1 cellular context compared by ENCODE assay signal in genomic region chr19:55549500-55550320, GRCh38.
TF ChIP-seq lines count a peak whose summit lies in the region.

No MANE protein-coding gene starts in this region.

TF ChIP-seq in HepG2, 621 proteins besides CTCF, POLR2A, EP300 and RAD21 (continues in another document):
- TF ChIP-seq ZNF792 (CRISPR knock-in tag; IDR thresholded peaks at IDR 0.05): peak; percentile 15; the same call in 1 of the 2 replicates
- TF ChIP-seq CREB1 (IDR thresholded peaks at IDR 0.05): peak; percentile 11; the same call in 1 of the 2 replicates
- no peak for TF ChIP-seq CREB1 (CRISPR knock-in tag; IDR thresholded peaks at IDR 0.05)
- TF ChIP-seq RBFOX2 (IDR thresholded peaks at IDR 0.05; ENCODE audit: low read depth, low read length): peak; percentile 65
- TF ChIP-seq HIC2 (CRISPR knock-in tag; IDR thresholded peaks at IDR 0.05; ENCODE audit: low read depth): no peak
- no peak for TF ChIP-seq ZNF556 (CRISPR knock-in tag; IDR thresholded peaks at IDR 0.05; ENCODE audit: borderline replicate concordance)
- no peak for TF ChIP-seq SOX13 (IDR thresholded peaks at IDR 0.05)
- TF ChIP-seq SOX13 (CRISPR knock-in tag; conservative IDR thresholded peaks at IDR 0.05 in 1 of 2, IDR thresholded peaks at IDR 0.05 in 1 of 2): peak in 1 of 2 experiments; percentile 56; a peak in 2 of 4 replicates
- TF ChIP-seq SOX5 (CRISPR knock-in tag; IDR thresholded peaks at IDR 0.05; ENCODE audit: borderline replicate concordance): peak; percentile 47; the same call in 1 of the 2 replicates
- no peak for TF ChIP-seq ZNF317 (CRISPR knock-in tag; IDR thresholded peaks at IDR 0.05)
- TF ChIP-seq TBX3 (IDR thresholded peaks at IDR 0.05; ENCODE audit: borderline replicate concordance): no peak
- TF ChIP-seq GRHL1 (CRISPR knock-in tag; conservative IDR thresholded peaks at IDR 0.05): no peak
- no peak for TF ChIP-seq ZNF205 (CRISPR knock-in tag; IDR thresholded peaks at IDR 0.05)
- peak in 1 of 2 experiments; percentile 55; a peak in 3 of 4 replicates for TF ChIP-seq NR2F1 (CRISPR knock-in tag; IDR thresholded peaks at IDR 0.05)
- TF ChIP-seq KMT2B (CRISPR knock-in tag; IDR thresholded peaks at IDR 0.05): no peak
- TF ChIP-seq GTF3A (CRISPR knock-in tag; conservative IDR thresholded peaks at IDR 0.05): no peak
- no peak for TF ChIP-seq ZNF570 (CRISPR knock-in tag; IDR thresholded peaks at IDR 0.05; ENCODE audit: borderline replicate concordance)
- TF ChIP-seq PAF1 (CRISPR knock-in tag; IDR thresholded peaks at IDR 0.05): no peak
- no peak for TF ChIP-seq ZFP36 (IDR thresholded peaks at IDR 0.05; ENCODE audit: borderline replicate concordance, low read depth, low read length, partially characterized antibody)
- TF ChIP-seq JUNB (CRISPR knock-in tag; IDR thresholded peaks at IDR 0.05; ENCODE audit: borderline replicate concordance): peak; percentile 39; the same call in 1 of the 2 replicates
- peak; percentile 79 for TF ChIP-seq FOSL2 (CRISPR knock-in tag; IDR thresholded peaks at IDR 0.05)
- no peak for TF ChIP-seq ZBTB21 (CRISPR knock-in tag; IDR thresholded peaks at IDR 0.05)
- TF ChIP-seq SPEN (CRISPR knock-in tag; IDR thresholded peaks at IDR 0.05; ENCODE audit: low read depth): no peak
- TF ChIP-seq MAX (IDR thresholded peaks at IDR 0.05): peak; percentile 46; the same call in 1 of the 2 replicates
- peak; percentile 49 for TF ChIP-seq HDAC1 (CRISPR knock-in tag; IDR thresholded peaks at IDR 0.05)
- TF ChIP-seq MAZ (IDR thresholded peaks at IDR 0.05; ENCODE audit: borderline replicate concordance, low read depth, low read length): no peak
- TF ChIP-seq MAZ (CRISPR knock-in tag; IDR thresholded peaks at IDR 0.05; ENCODE audit: low read depth): no peak
- no peak; the same call in 1 of the 2 replicates for TF ChIP-seq KDM5B (CRISPR knock-in tag; IDR thresholded peaks at IDR 0.05; ENCODE audit: borderline replicate concordance)
- no peak for TF ChIP-seq SRY (CRISPR knock-in tag; IDR thresholded peaks at IDR 0.05)
- no peak for TF ChIP-seq KAT7 (CRISPR knock-in tag; IDR thresholded peaks at IDR 0.05; ENCODE audit: borderline replicate concordance)
- TF ChIP-seq TBP (CRISPR knock-in tag; IDR thresholded peaks at IDR 0.05): no peak
- TF ChIP-seq ZNF501 (CRISPR knock-in tag; IDR thresholded peaks at IDR 0.05): peak; percentile 21; the same call in 1 of the 2 replicates
- no peak for TF ChIP-seq POGZ (CRISPR knock-in tag; IDR thresholded peaks at IDR 0.05)
- peak; percentile 27; the same call in 1 of the 2 replicates for TF ChIP-seq TAF1 (CRISPR knock-in tag; IDR thresholded peaks at IDR 0.05)
- TF ChIP-seq ZNF607 (CRISPR knock-in tag; IDR thresholded peaks at IDR 0.05; ENCODE audit: borderline replicate concordance): no peak
- no peak for TF ChIP-seq NAIF1 (CRISPR knock-in tag; IDR thresholded peaks at IDR 0.05; ENCODE audit: borderline replicate concordance)
- peak; percentile 59; the same call in 1 of the 2 replicates for TF ChIP-seq POGK (CRISPR knock-in tag; conservative IDR thresholded peaks at IDR 0.05)
- TF ChIP-seq PRDM10 (CRISPR knock-in tag; IDR thresholded peaks at IDR 0.05; ENCODE audit: low read depth): peak; percentile 57; the same call in 1 of the 2 replicates
- TF ChIP-seq ZNF609 (CRISPR knock-in tag; IDR thresholded peaks at IDR 0.05; ENCODE audit: borderline replicate concordance): peak; percentile 51; the same call in 1 of the 2 replicates
- TF ChIP-seq KDM3A (CRISPR knock-in tag; IDR thresholded peaks at IDR 0.05; ENCODE audit: low read depth): no peak
- no peak for TF ChIP-seq ZNF33B (CRISPR knock-in tag; IDR thresholded peaks at IDR 0.05)
- TF ChIP-seq TCF7 (IDR thresholded peaks at IDR 0.05; ENCODE audit: low read depth): no peak
- TF ChIP-seq ZSCAN30 (CRISPR knock-in tag; IDR thresholded peaks at IDR 0.05): no peak
- TF ChIP-seq FOXA1 (IDR thresholded peaks at IDR 0.05): no peak; the same call in 1 of the 2 replicates
- peak; percentile 45; the same call in 1 of the 2 replicates for TF ChIP-seq FOXA1 (CRISPR knock-in tag; IDR thresholded peaks at IDR 0.05)
- no peak for TF ChIP-seq JUND (CRISPR knock-in tag; IDR thresholded peaks at IDR 0.05)
- TF ChIP-seq GABPA (IDR thresholded peaks at IDR 0.05; ENCODE audit: low read depth, low read length): no peak
- 0 out of 2 replicates have a peak, but pooled peaks have one; percentile 14 for TF ChIP-seq GABPA (CRISPR knock-in tag; IDR thresholded peaks at IDR 0.05; ENCODE audit: low read depth)
- no peak for TF ChIP-seq ZNF782 (CRISPR knock-in tag; IDR thresholded peaks at IDR 0.05; ENCODE audit: borderline replicate concordance)
- peak; percentile 75; the same call in 1 of the 2 replicates for TF ChIP-seq HNRNPL (IDR thresholded peaks at IDR 0.05; ENCODE audit: low read depth, low read length)
- no peak for TF ChIP-seq SKIL (CRISPR knock-in tag; IDR thresholded peaks at IDR 0.05; ENCODE audit: borderline replicate concordance)
- TF ChIP-seq ZNF121 (CRISPR knock-in tag; IDR thresholded peaks at IDR 0.05): no peak
- TF ChIP-seq MBD4 (IDR thresholded peaks at IDR 0.05; ENCODE audit: borderline replicate concordance, low read length): no peak
